36 cellular contexts compared by ENCODE assay signal in genomic region chrX:12917753-12918152, GRCh38. TPM values are rescaled to one million over a fixed set of nuclear protein-coding genes. Genes with fewer than 3 reads are reported as not detected.
"Had no signal": no experiment of that assay in that cellular context is flagged by ENCODE, and none has a peak within 500 bp of the region (broad histone marks: within the 10 kb centered on the region; RNA-seq: fewer than 3 reads in every experiment).

No MANE protein-coding gene starts in this region.

- H3K27me3 Mint-ChIP-seq: activated B cell treated with CpG ODN at 0.5 μM for 24 hours; activated CD4-positive, alpha-beta memory T cell treated with anti-CD3 and anti-CD28 coated beads for 36 hours; activated naive CD4-positive, alpha-beta T cell treated with anti-CD3 and anti-CD28 coated beads, Interleukin-2, amount 10 ng/mL, durations not matched to agents 7 days and 5 days; activated naive CD4-positive, alpha-beta T cell treated with anti-CD3 and anti-CD28 coated beads, Interleukin-2, amount 50 U/mL, for 24 hours; activated naive CD8-positive, alpha-beta T cell; activated naive CD8-positive, alpha-beta T cell treated with anti-CD3 and anti-CD28 coated beads, Interleukin-2, amount 10 ng/mL, durations not matched to agents 7 days and 5 days; activated naive CD8-positive, alpha-beta T cell treated with anti-CD3 and anti-CD28 coated beads, Interleukin-2, amount 50 U/mL, for 24 hours; brain; central memory CD8-positive, alpha-beta T cell had no signal

- H3K4me1 Mint-ChIP-seq: activated B cell treated with CpG ODN at 0.5 μM for 24 hours; activated CD4-positive, alpha-beta T cell treated with anti-CD3 and anti-CD28 coated beads, Interleukin-2, amount 10 ng/mL, durations not matched to agents 24 days and 14 days; activated naive CD4-positive, alpha-beta T cell treated with anti-CD3 and anti-CD28 coated beads, Interleukin-2, amount 10 ng/mL, durations not matched to agents 7 days and 5 days; activated naive CD4-positive, alpha-beta T cell treated with anti-CD3 and anti-CD28 coated beads, Interleukin-2, amount 50 U/mL, for 24 hours; activated naive CD8-positive, alpha-beta T cell treated with anti-CD3 and anti-CD28 coated beads, Interleukin-2, amount 10 ng/mL, durations not matched to agents 7 days and 5 days; brain; central memory CD8-positive, alpha-beta T cell had no signal

- H3K9me3 Mint-ChIP-seq: activated B cell treated with CpG ODN at 0.5 μM for 24 hours; activated CD4-positive, alpha-beta memory T cell treated with anti-CD3 and anti-CD28 coated beads for 36 hours; activated CD8-positive, alpha-beta T cell treated with anti-CD3 and anti-CD28 coated beads for 36 hours; activated naive CD4-positive, alpha-beta T cell treated with anti-CD3 and anti-CD28 coated beads, Interleukin-2, amount 10 ng/mL, durations not matched to agents 7 days and 5 days; activated naive CD4-positive, alpha-beta T cell treated with anti-CD3 and anti-CD28 coated beads, Interleukin-2, amount 50 U/mL, for 24 hours; activated naive CD8-positive, alpha-beta T cell treated with anti-CD3 and anti-CD28 coated beads, Interleukin-2, amount 10 ng/mL, durations not matched to agents 7 days and 5 days; activated naive CD8-positive, alpha-beta T cell treated with anti-CD3 and anti-CD28 coated beads, Interleukin-2, amount 50 U/mL, for 24 hours; activated T-cell treated with anti-CD3 and anti-CD28 coated beads, Interleukin-2, amount 50 U/mL, for 24 hours; activated T-helper 2 cell treated with anti-CD3 and anti-CD28 coated beads, Interferon-gamma antibody, Interleukin-2, Interleukin-4, amounts not matched to agents 10 μg/mL and 5 μg/mL and 100 μg/mL, durations not matched to agents 14 hours and 24 hours and 36 hours; central memory CD8-positive, alpha-beta T cell; T-helper 1 cell treated with Interleukin-12 subunit alpha and Interleukin-12 subunit beta and Interleukin-4 antibody, amounts not matched to agents 30 μg/mL and 1 μg/mL, for 36 hours; T-helper 2 cell treated with Interferon-gamma antibody and Interleukin-4, amounts not matched to agents 5 μg/mL and 100 μg/mL, for 36 hours had no signal

- H3K36me3 Mint-ChIP-seq: activated CD4-positive, alpha-beta memory T cell treated with anti-CD3 and anti-CD28 coated beads for 36 hours; activated naive CD4-positive, alpha-beta T cell treated with anti-CD3 and anti-CD28 coated beads, Interleukin-2, amount 10 ng/mL, durations not matched to agents 7 days and 5 days; activated naive CD4-positive, alpha-beta T cell treated with anti-CD3 and anti-CD28 coated beads, Interleukin-2, amount 50 U/mL, for 24 hours; activated naive CD8-positive, alpha-beta T cell; activated naive CD8-positive, alpha-beta T cell treated with anti-CD3 and anti-CD28 coated beads, Interleukin-2, amount 10 ng/mL, durations not matched to agents 7 days and 5 days; brain had no signal

- FAIRE-seq: TTC549 had no signal

- DNase-seq: activated B cell treated with CpG ODN at 0.5 μM for 24 hours; activated CD4-positive, alpha-beta memory T cell treated with anti-CD3 and anti-CD28 coated beads for 36 hours; activated CD4-positive, alpha-beta T cell treated with anti-CD3 and anti-CD28 coated beads for 4 hours; activated CD4-positive, alpha-beta T cell treated with anti-CD3 and anti-CD28 coated beads, Interleukin-2, amount 10 ng/mL, durations not matched to agents 24 days and 14 days; activated CD4-positive, alpha-beta T cell treated with anti-CD3 and anti-CD28 coated beads, Interleukin-2, amount 50 U/mL, for 1 hour; activated CD4-positive, alpha-beta T cell treated with anti-CD3 and anti-CD28 coated beads, Interleukin-2, amount 50 U/mL, for 4 hours; activated CD4-positive, CD25-positive, alpha-beta regulatory T cell treated with anti-CD3 and anti-CD28 coated beads, Interleukin-2, amount 50 U/mL, for 72 hours; activated CD8-positive, alpha-beta memory T cell treated with anti-CD3 and anti-CD28 coated beads, Interleukin-2, amount 50 U/mL, for 48 hours; activated CD8-positive, alpha-beta T cell treated with anti-CD3 and anti-CD28 coated beads for 36 hours; activated effector memory CD4-positive, alpha-beta T cell treated with Interleukin-2 at 50 U/mL for 16 hours; activated gamma-delta T cell; activated naive CD4-positive, alpha-beta T cell treated with anti-CD3 and anti-CD28 coated beads, Interleukin-2, amount 10 ng/mL, durations not matched to agents 7 days and 5 days; activated naive CD4-positive, alpha-beta T cell treated with Interleukin-2 at 50 U/mL for 16 hours; activated naive CD8-positive, alpha-beta T cell treated with anti-CD3 and anti-CD28 coated beads, Interleukin-2, amount 10 ng/mL, durations not matched to agents 7 days and 5 days; activated naive CD8-positive, alpha-beta T cell treated with anti-CD3 and anti-CD28 coated beads, Interleukin-2, amount 50 U/mL, for 24 hours; activated T-cell treated with anti-CD3 and anti-CD28 coated beads, Interleukin-2, amount 50 U/mL, for 24 hours; activated T-cell treated with anti-CD3 and anti-CD28 coated beads, Interleukin-2, amount 50 U/mL, for 48 hours; amygdala; anterior cingulate cortex; caudate nucleus; cerebellar nuclear complex; T-helper 2 cell; T-helper 9 cell had no signal

- H3K4me3 Mint-ChIP-seq: activated B cell treated with CpG ODN at 0.5 μM for 24 hours; activated CD4-positive, alpha-beta memory T cell treated with anti-CD3 and anti-CD28 coated beads for 36 hours; activated CD4-positive, alpha-beta T cell treated with anti-CD3 and anti-CD28 coated beads, Interleukin-2, amount 10 ng/mL, durations not matched to agents 24 days and 14 days; activated CD8-positive, alpha-beta T cell treated with anti-CD3 and anti-CD28 coated beads for 36 hours; activated naive CD4-positive, alpha-beta T cell treated with anti-CD3 and anti-CD28 coated beads, Interleukin-2, amount 10 ng/mL, durations not matched to agents 7 days and 5 days; activated naive CD4-positive, alpha-beta T cell treated with anti-CD3 and anti-CD28 coated beads, Interleukin-2, amount 50 U/mL, for 24 hours; activated naive CD8-positive, alpha-beta T cell; activated naive CD8-positive, alpha-beta T cell treated with anti-CD3 and anti-CD28 coated beads, Interleukin-2, amount 10 ng/mL, durations not matched to agents 7 days and 5 days; activated naive CD8-positive, alpha-beta T cell treated with anti-CD3 and anti-CD28 coated beads, Interleukin-2, amount 50 U/mL, for 24 hours; activated T-cell treated with anti-CD3 and anti-CD28 coated beads, Interleukin-2, amount 50 U/mL, for 24 hours; brain; central memory CD8-positive, alpha-beta T cell; T-helper 1 cell treated with Interleukin-12 subunit alpha and Interleukin-12 subunit beta and Interleukin-4 antibody, amounts not matched to agents 30 μg/mL and 1 μg/mL, for 36 hours; T-helper 2 cell treated with Interferon-gamma antibody and Interleukin-4, amounts not matched to agents 5 μg/mL and 100 μg/mL, for 36 hours had no signal

- ATAC-seq: activated CD8-positive, alpha-beta T cell treated with anti-CD3 and anti-CD28 coated beads for 36 hours; activated naive CD8-positive, alpha-beta T cell treated with anti-CD3 and anti-CD28 coated beads, Interleukin-2, amount 50 U/mL, for 24 hours had no signal

- H3K27ac Mint-ChIP-seq: activated B cell treated with CpG ODN at 0.5 μM for 24 hours; activated CD4-positive, alpha-beta memory T cell treated with anti-CD3 and anti-CD28 coated beads for 36 hours; activated CD4-positive, alpha-beta T cell treated with anti-CD3 and anti-CD28 coated beads, Interleukin-2, amount 10 ng/mL, durations not matched to agents 24 days and 14 days; activated CD8-positive, alpha-beta T cell treated with anti-CD3 and anti-CD28 coated beads for 36 hours; activated naive CD4-positive, alpha-beta T cell treated with anti-CD3 and anti-CD28 coated beads, Interleukin-2, amount 10 ng/mL, durations not matched to agents 7 days and 5 days; activated naive CD4-positive, alpha-beta T cell treated with anti-CD3 and anti-CD28 coated beads, Interleukin-2, amount 50 U/mL, for 24 hours; activated naive CD8-positive, alpha-beta T cell; activated naive CD8-positive, alpha-beta T cell treated with anti-CD3 and anti-CD28 coated beads, Interleukin-2, amount 10 ng/mL, durations not matched to agents 7 days and 5 days; activated naive CD8-positive, alpha-beta T cell treated with anti-CD3 and anti-CD28 coated beads, Interleukin-2, amount 50 U/mL, for 24 hours; activated T-cell treated with anti-CD3 and anti-CD28 coated beads, Interleukin-2, amount 50 U/mL, for 24 hours; activated T-helper 2 cell treated with anti-CD3 and anti-CD28 coated beads, Interferon-gamma antibody, Interleukin-2, Interleukin-4, amounts not matched to agents 10 μg/mL and 5 μg/mL and 100 μg/mL, durations not matched to agents 14 hours and 24 hours and 36 hours; brain; T-helper 1 cell treated with Interleukin-12 subunit alpha and Interleukin-12 subunit beta and Interleukin-4 antibody, amounts not matched to agents 30 μg/mL and 1 μg/mL, for 36 hours; T-helper 2 cell treated with Interferon-gamma antibody and Interleukin-4, amounts not matched to agents 5 μg/mL and 100 μg/mL, for 36 hours had no signal

RNA-seq across cellular contexts. Expression of gene TLR8, which starts 11.3 kb away (rescaled TPM):
- total RNA-seq: activated CD4-positive, alpha-beta memory T cell treated with anti-CD3 and anti-CD28 coated beads for 36 hours; activated CD4-positive, alpha-beta T cell treated with anti-CD3 and anti-CD28 coated beads, Interleukin-2, amount 10 ng/mL, durations not matched to agents 24 days and 14 days; activated CD8-positive, alpha-beta memory T cell treated with anti-CD3 and anti-CD28 coated beads for 36 hours; activated CD8-positive, alpha-beta T cell treated with anti-CD3 and anti-CD28 coated beads for 36 hours; activated T-helper 2 cell treated with anti-CD3 and anti-CD28 coated beads, Interferon-gamma antibody, Interleukin-2, Interleukin-4, amounts not matched to agents 10 μg/mL and 5 μg/mL and 100 μg/mL, durations not matched to agents 14 hours and 24 hours and 36 hours; bronchial epithelial cell; cardiac muscle cell; chondrocyte had no signal

RNA-seq across cellular contexts. Expression of gene TLR7, which starts 50.9 kb away (rescaled TPM):
- total RNA-seq: activated CD4-positive, alpha-beta memory T cell treated with anti-CD3 and anti-CD28 coated beads for 36 hours; activated CD8-positive, alpha-beta memory T cell treated with anti-CD3 and anti-CD28 coated beads for 36 hours; activated T-helper 2 cell treated with anti-CD3 and anti-CD28 coated beads, Interferon-gamma antibody, Interleukin-2, Interleukin-4, amounts not matched to agents 10 μg/mL and 5 μg/mL and 100 μg/mL, durations not matched to agents 14 hours and 24 hours and 36 hours; ascending aorta; bronchial epithelial cell; cardiac muscle cell; chondrocyte had no signal
